Comparison of ENCODE assay signal across 10 cellular contexts in the genomic region with DNA sequence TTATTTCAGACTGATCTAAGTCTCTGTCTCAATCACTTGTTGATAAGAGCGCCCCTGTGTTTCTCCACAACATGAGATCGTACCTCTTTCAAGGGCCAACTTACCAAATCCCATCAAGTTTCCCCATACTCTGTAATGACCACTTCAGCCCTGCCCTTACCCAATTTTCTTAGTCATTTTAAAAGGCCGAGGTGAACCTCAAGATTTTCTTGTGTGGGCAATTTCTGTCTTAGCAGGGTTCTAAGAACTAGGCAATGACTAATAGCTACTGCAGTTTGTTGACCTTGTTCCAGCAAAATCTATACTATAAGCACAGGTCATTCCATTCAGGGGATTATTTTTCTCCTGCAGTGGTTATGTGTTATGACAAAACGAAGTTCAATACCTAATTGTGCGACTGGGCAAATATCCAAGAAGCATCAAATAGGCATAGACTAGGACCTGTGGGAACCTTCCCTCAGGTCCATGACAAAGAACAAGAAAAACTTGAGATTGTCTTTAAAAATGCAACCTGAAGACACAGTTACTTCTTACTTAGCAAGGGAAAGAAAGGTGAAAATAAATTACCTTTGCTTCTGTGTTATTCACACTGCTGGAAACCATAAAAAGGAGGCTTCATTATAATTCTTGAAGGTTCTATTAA. TPM values are rescaled to one million over a fixed set of nuclear protein-coding genes. Genes with fewer than 3 reads are reported as not detected.
DNase-seq lines count a peak whose midpoint lies in the region; ATAC-seq and TF ChIP-seq lines count a peak whose summit lies in the region.
"Had no signal": no experiment of that assay in that cellular context is flagged by ENCODE, and none has a peak within 500 bp of the region (broad histone marks: within the 10 kb centered on the region; RNA-seq: fewer than 3 reads in every experiment).

No MANE protein-coding gene starts in this region.

- no peaks in the 10 kb centered on the region for H4K20me1 ChIP-seq in OCI-LY7 (ENCODE audit: insufficient read depth, low read length)

- H3K79me2 ChIP-seq in OCI-LY7 (ENCODE audit: insufficient read depth, low read depth, low read length) = no peaks in the 10 kb centered on the region

- H3K4me3 ChIP-seq in OCI-LY7 (ENCODE audit: low read depth, low read length, poor library complexity, severe bottlenecking) = no peak overlapping the region
- peak overlapping the region; percentile 19 for H3K4me3 ChIP-seq in fibroblast of pulmonary artery (replicated peaks; ENCODE audit: low read depth, low read length)
- no peak overlapping the region for H3K4me3 ChIP-seq in gastroesophageal sphincter
- H3K4me3 ChIP-seq: K562 had no signal

- H2AFZ ChIP-seq in OCI-LY7 (ENCODE audit: low read length) = no peak overlapping the region

- H3K27ac ChIP-seq in OCI-LY7 (ENCODE audit: low read depth, low read length, poor library complexity, severe bottlenecking) (no peak overlapping the region), gastroesophageal sphincter (no peak overlapping the region)

- intact Hi-C loops in OCI-LY7 (cut with micrococcal nuclease; ENCODE audit: unreplicated experiment) = no loop called here

- H3K27me3 ChIP-seq in gastroesophageal sphincter = no peaks in the 10 kb centered on the region

- H3K4me2 ChIP-seq in OCI-LY7 (ENCODE audit: low read length) = 0 out of 2 replicates have a peak overlapping the region, but pooled peaks have one; percentile 25

- TF ChIP-seq CTCF in OCI-LY7 (conservative IDR thresholded peaks at IDR 0.05; ENCODE audit: low read length) (no peak), fibroblast of pulmonary artery (IDR thresholded peaks at IDR 0.05; ENCODE audit: low read length, missing control alignments) (no peak), gastroesophageal sphincter (IDR thresholded peaks at IDR 0.05) (no peak)

- no peaks in the 10 kb centered on the region; the same call in 1 of the 2 replicates for H3K9me2 ChIP-seq in OCI-LY7 (ENCODE audit: insufficient read depth, low read length)

- no peak for TF ChIP-seq EP300 in gastroesophageal sphincter (IDR thresholded peaks at IDR 0.05)

- CTCF ChIA-PET in OCI-LY7 (lab: Charles Lee; ENCODE audit: unreplicated experiment) = no interaction called here

- BruUV-seq in OCI-LY7 (replicated peaks; lab: Mats Ljungman, UMichigan) = no TSS peak

- 72 to 79% methylated on average over 4 to 5 of the region's 5 CpGs for WGBS in gastroesophageal sphincter (ENCODE audit: low coverage in 1 of 2), 2 donors

- H3K36me3 ChIP-seq in OCI-LY7 (ENCODE audit: insufficient read depth, low read length) (no peaks in the 10 kb centered on the region), gastroesophageal sphincter (no peaks in the 10 kb centered on the region)

- H3K4me1 ChIP-seq in OCI-LY7 (ENCODE audit: insufficient read depth, low read length, poor library complexity, severe bottlenecking) (no peaks in the 10 kb centered on the region), gastroesophageal sphincter (no peaks in the 10 kb centered on the region)

- no peak for TF ChIP-seq POLR2A in gastroesophageal sphincter (IDR thresholded peaks at IDR 0.05)

- ATAC-seq in GM21717 (IDR thresholded peaks at IDR 0.05; ENCODE audit: unreplicated experiment) (peak; percentile 53), gastroesophageal sphincter (no peak), HG03521 (IDR thresholded peaks at IDR 0.05; ENCODE audit: unreplicated experiment) (no peak)
- ATAC-seq: K562 had no signal

- POLR2A ChIA-PET in OCI-LY7 (lab: Charles Lee) = interaction anchor here (0.7 kb wide), 1 partner anchor 304 kb away, joined by 3 read pairs; no protein-coding TSS in a partner anchor

- no peaks in the 10 kb centered on the region for H3K9me3 ChIP-seq in OCI-LY7 (ENCODE audit: low read length)
- H3K9me3 ChIP-seq in gastroesophageal sphincter = no peaks in the 10 kb centered on the region

- DNase-seq in EH (ENCODE audit: low read depth) = peak; percentile 49
- DNase-seq in OCI-LY7 (ENCODE audit: low spot score) = no peak
- peak; percentile 31 for DNase-seq in fibroblast of pulmonary artery (ENCODE audit: low read depth)
- DNase-seq in NCI-H345 treated with DMSO at 0.1 percent for 48 hours (lab: John Stamatoyannopoulos, UW; ENCODE audit: unreplicated experiment) = no peak
- no peak for DNase-seq in amniotic stem cell (lab: John Stamatoyannopoulos, UW)
- DNase-seq: activated CD8-positive, alpha-beta memory T cell treated with anti-CD3 and anti-CD28 coated beads, Interleukin-2, amount 50 U/mL, for 4 hours had no signal

RNA-seq across cellular contexts. Expression of gene SIPA1L1, which starts 53.2 kb away (rescaled TPM):
- total RNA-seq in OCI-LY7 (2014; rRNA removed; shearing (Covaris generic)) = 15.6 and 21.8 TPM in 2 replicates
- total RNA-seq in OCI-LY7 (2022) (63.7 and 64.6 TPM in 2 replicates), gastroesophageal sphincter (10 to 100 TPM; 23.6 to 61.0 (median 44.7) TPM)

Comparison
In these comparisons a context has a peak if more than half of its experiments do, and no peak if none do; other contexts are left out.
1. DNase-seq: peak in EH (single experiment) and fibroblast of pulmonary artery (single experiment); none in OCI-LY7 (single experiment), NCI-H345 treated with DMSO at 0.1 percent for 48 hours (single experiment) and amniotic stem cell (single experiment).